ENCODE assay signal across 12 cellular contexts in genomic region chr3:183583331-183584245, GRCh38. TPM values are rescaled to one million over a fixed set of nuclear protein-coding genes. Genes with fewer than 3 reads are reported as not detected.
A peak's percentile ranks its signal among the peaks of the same experiment; 100 is the strongest.
DNase-seq lines count a peak whose midpoint lies in the region; ATAC-seq, FAIRE-seq and TF ChIP-seq lines count a peak whose summit lies in the region.
"Had no signal": no experiment of that assay in that cellular context is flagged by ENCODE, and none has a peak within 500 bp of the region (broad histone marks: within the 10 kb centered on the region; RNA-seq: fewer than 3 reads in every experiment).

No MANE protein-coding gene starts in this region.

- 64 to 73% (median 67%) methylated on average over 5 of the region's 5 CpGs for WGBS in heart left ventricle, 4 donors

- H3K4me2 ChIP-seq in neural progenitor cell: no peak overlapping the region
- H3K4me2 ChIP-seq: A549 had no signal

- no peaks in the 10 kb centered on the region for H3K27me3 ChIP-seq in heart left ventricle
- no peaks in the 10 kb centered on the region for H3K27me3 ChIP-seq in neural progenitor cell
- no peaks in the 10 kb centered on the region for H3K27me3 ChIP-seq in uterus

- intact Hi-C loops in heart left ventricle (cut with DNase I) (loop anchor here in 6 of 10 donors (5.0 to 10.0 kb wide), 4 partner anchors 39 to 109 kb away; partner anchors contain the start of gene KLHL24 (in 5 of the 6)), uterus (cut with DNase I; ENCODE audit: low total_unique reads) (no loop called here)

- no peak overlapping the region for H3K4me3 ChIP-seq in heart left ventricle
- H3K4me3 ChIP-seq in neural progenitor cell: no peak overlapping the region
- no peak overlapping the region for H3K4me3 ChIP-seq in uterus
- H3K4me3 ChIP-seq: A549 had no signal

- H2AFZ ChIP-seq in neural progenitor cell (replicated peaks): peak overlapping the region; percentile 56

- H3K4me3 Mint-ChIP-seq in activated naive CD4-positive, alpha-beta T cell treated with anti-CD3 and anti-CD28 coated beads, Interleukin-2, amount 50 U/mL, for 24 hours: no peak overlapping the region
- H3K4me3 Mint-ChIP-seq in neural progenitor cell: peak overlapping the region; percentile 5

- H3K27ac ChIP-seq in heart left ventricle (peak overlapping the region in 11 of 12 donors; percentile 59 to 85 (median 73)), neural progenitor cell (no peak overlapping the region), uterus (peak overlapping the region; percentile 5 to 59)
- H3K27ac ChIP-seq: A549 had no signal

- no peak overlapping the region for H3K9ac ChIP-seq in neural progenitor cell

- no peaks in the 10 kb centered on the region for H3K36me3 ChIP-seq in heart left ventricle
- no peaks in the 10 kb centered on the region for H3K36me3 ChIP-seq in neural progenitor cell
- H3K36me3 ChIP-seq in uterus: no peaks in the 10 kb centered on the region

- no peaks in the 10 kb centered on the region for H3K27me3 Mint-ChIP-seq in activated naive CD4-positive, alpha-beta T cell treated with anti-CD3 and anti-CD28 coated beads, Interleukin-2, amount 50 U/mL, for 24 hours
- peaks cover 2% of the 10 kb centered on the region for H3K27me3 Mint-ChIP-seq in neural progenitor cell (ENCODE audit: insufficient read depth, low read depth)

- peaks cover 56% of the 10 kb centered on the region for H3K4me1 Mint-ChIP-seq in activated naive CD4-positive, alpha-beta T cell treated with anti-CD3 and anti-CD28 coated beads, Interleukin-2, amount 50 U/mL, for 24 hours
- peaks cover 19% of the 10 kb centered on the region for H3K4me1 Mint-ChIP-seq in neural progenitor cell

- peaks cover 3 to 71% (median 51%) of the 10 kb centered on the region in 12 donors for H3K4me1 ChIP-seq in heart left ventricle
- H3K4me1 ChIP-seq in neural progenitor cell: peaks cover 19% of the 10 kb centered on the region
- H3K4me1 ChIP-seq in uterus: no peaks in the 10 kb centered on the region
- H3K4me1 ChIP-seq: A549 had no signal

- ATAC-seq in activated naive CD4-positive, alpha-beta T cell treated with anti-CD3 and anti-CD28 coated beads, Interleukin-2, amount 50 U/mL, for 72 hours: no peak
- peak in 3 of 4 donors; percentile 19 to 47 (median 26) for ATAC-seq in heart left ventricle
- no peak for ATAC-seq in GM21515 (IDR thresholded peaks at IDR 0.05; ENCODE audit: unreplicated experiment)
- ATAC-seq: A549 had no signal

- H3F3A ChIP-seq in neural progenitor cell (ENCODE audit: low read depth): no peaks in the 10 kb centered on the region

- TF ChIP-seq POLR2A in heart left ventricle (IDR thresholded peaks at IDR 0.05): no peak
- TF ChIP-seq POLR2A in uterus (IDR thresholded peaks at IDR 0.05): no peak

- peak overlapping the region; percentile 57 for H3K27ac Mint-ChIP-seq in activated naive CD4-positive, alpha-beta T cell treated with anti-CD3 and anti-CD28 coated beads, Interleukin-2, amount 50 U/mL, for 24 hours
- no peak overlapping the region for H3K27ac Mint-ChIP-seq in activated naive CD4-positive, alpha-beta T cell treated with anti-CD3 and anti-CD28 coated beads, Interleukin-2, amount 50 U/mL, for 72 hours
- H3K27ac Mint-ChIP-seq in neural progenitor cell: no peak overlapping the region

- H4K20me1 ChIP-seq in neural progenitor cell (ENCODE audit: low read depth): no peaks in the 10 kb centered on the region

- no peak for DNase-seq in activated naive CD4-positive, alpha-beta T cell treated with anti-CD3 and anti-CD28 coated beads, Interleukin-2, amount 50 U/mL, for 72 hours (ENCODE audit: low spot score in 2 of 2)
- peak in 2 of 5 donors; percentile 16 to 31 for DNase-seq in heart left ventricle
- DNase-seq in neural progenitor cell (ENCODE audit: low spot score): peak; percentile 9
- no peak for DNase-seq in uterus
- no peak for DNase-seq in DMS53 (lab: John Stamatoyannopoulos, UW)
- DNase-seq in urothelium cell line (ENCODE audit: low spot score): no peak
- DNase-seq: activated T-cell treated with anti-CD3 and anti-CD28 coated beads for 4 hours had no signal

- TF ChIP-seq CTCF in heart left ventricle (IDR thresholded peaks at IDR 0.05) (no peak), neural progenitor cell (IDR thresholded peaks at IDR 0.05) (no peak), uterus (IDR thresholded peaks at IDR 0.05) (no peak)

- no peaks in the 10 kb centered on the region for H3K9me3 Mint-ChIP-seq in activated naive CD4-positive, alpha-beta T cell treated with anti-CD3 and anti-CD28 coated beads, Interleukin-2, amount 50 U/mL, for 24 hours
- peaks cover 5 to 6% of the 10 kb centered on the region in 2 donors for H3K9me3 Mint-ChIP-seq in activated naive CD4-positive, alpha-beta T cell treated with anti-CD3 and anti-CD28 coated beads, Interleukin-2, amount 50 U/mL, for 72 hours
- no peaks in the 10 kb centered on the region for H3K9me3 Mint-ChIP-seq in neural progenitor cell

- FAIRE-seq in urothelium cell line (lab: Jason Lieb, UNC): no peak
- FAIRE-seq: A549, endometrium, RCC 7860 had no signal

- H3K9me3 ChIP-seq in heart left ventricle (no peaks in the 10 kb centered on the region), neural progenitor cell (ENCODE audit: low read depth) (no peaks in the 10 kb centered on the region), uterus (no peaks in the 10 kb centered on the region)
- H3K9me3 ChIP-seq: A549 had no signal

- no peaks in the 10 kb centered on the region for H3K79me2 ChIP-seq in neural progenitor cell (ENCODE audit: low read depth)

- no peaks in the 10 kb centered on the region for H3K36me3 Mint-ChIP-seq in activated naive CD4-positive, alpha-beta T cell treated with anti-CD3 and anti-CD28 coated beads, Interleukin-2, amount 50 U/mL, for 24 hours
- no peaks in the 10 kb centered on the region for H3K36me3 Mint-ChIP-seq in activated naive CD4-positive, alpha-beta T cell treated with anti-CD3 and anti-CD28 coated beads, Interleukin-2, amount 50 U/mL, for 72 hours
- no peaks in the 10 kb centered on the region for H3K36me3 Mint-ChIP-seq in neural progenitor cell

RNA-seq across cellular contexts. Expression of gene KLHL6, which starts 28.1 kb away (rescaled TPM):
- total RNA-seq in activated naive CD4-positive, alpha-beta T cell treated with anti-CD3 and anti-CD28 coated beads, Interleukin-2, amount 50 U/mL, for 72 hours: 10 to 100 TPM; 47.0 to 72.9 TPM
- total RNA-seq in heart left ventricle: 1 to 10 TPM in 5 of 9 donors, under 1 TPM in 4; 0.67 to 8.1 (median 1.1) TPM
- under 1 TPM; 0.46 to 0.82 TPM for polyA plus RNA-seq in heart left ventricle
- 0.09 and 0.40 TPM in 2 replicates for total RNA-seq in neural progenitor cell (ENCODE audit: low replicate concordance)
- 1 to 10 TPM in 3 of 4 donors, under 1 TPM in 1; 0.26 to 2.0 (median 1.6) TPM for total RNA-seq in uterus
- polyA plus RNA-seq: A549 had no signal

RNA-seq across cellular contexts. Expression of gene KLHL24, which starts 51.8 kb away (rescaled TPM):
- 10 to 100 TPM; 10.7 to 75.1 TPM for total RNA-seq in activated naive CD4-positive, alpha-beta T cell treated with anti-CD3 and anti-CD28 coated beads, Interleukin-2, amount 50 U/mL, for 72 hours
- 100 to 1,000 TPM; 118 to 275 (median 200) TPM for total RNA-seq in heart left ventricle
- 10 to 100 TPM; 16.5 to 35.8 TPM for polyA plus RNA-seq in heart left ventricle
- total RNA-seq in neural progenitor cell (ENCODE audit: low replicate concordance): 75.9 and 97.2 TPM in 2 replicates
- 100 to 1,000 TPM in 3 of 4 donors, 10 to 100 TPM in 1; 69.1 to 231 (median 146) TPM for total RNA-seq in uterus

Comparison
In these comparisons a context has a peak if more than half of its experiments do, and no peak if none do; other contexts are left out.
1. ATAC-seq: peak in heart left ventricle (3 of 4); none in activated naive CD4-positive, alpha-beta T cell treated with anti-CD3 and anti-CD28 coated beads, Interleukin-2, amount 50 U/mL, for 72 hours (0 of 2) and GM21515 (single experiment).
2. RNA of gene KLHL6, which starts 28.1 kb away (total RNA-seq): 47.0 to 72.9 TPM in activated naive CD4-positive, alpha-beta T cell treated with anti-CD3 and anti-CD28 coated beads, Interleukin-2, amount 50 U/mL, for 72 hours; 0.26 to 2.0 TPM in uterus, 0.67 to 8.1 TPM in heart left ventricle and 0.09 to 0.40 TPM in neural progenitor cell; every median in the first group is over 4 times any median in the second.